ENCODE assay signal across 8 cellular contexts in genomic region chr12:48157016-48157888, GRCh38. TPM values are rescaled to one million over a fixed set of nuclear protein-coding genes. Genes with fewer than 3 reads are reported as not detected.
DNase-seq lines count a peak whose midpoint lies in the region; ATAC-seq and TF ChIP-seq lines count a peak whose summit lies in the region.

A gene with protein sequence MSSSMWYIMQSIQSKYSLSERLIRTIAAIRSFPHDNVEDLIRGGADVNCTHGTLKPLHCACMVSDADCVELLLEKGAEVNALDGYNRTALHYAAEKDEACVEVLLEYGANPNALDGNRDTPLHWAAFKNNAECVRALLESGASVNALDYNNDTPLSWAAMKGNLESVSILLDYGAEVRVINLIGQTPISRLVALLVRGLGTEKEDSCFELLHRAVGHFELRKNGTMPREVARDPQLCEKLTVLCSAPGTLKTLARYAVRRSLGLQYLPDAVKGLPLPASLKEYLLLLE (minus strand): TSS chr12:48157515. CDS start chr12:48153496, 4,019 bp downstream.

- ATAC-seq in GM19351 (IDR thresholded peaks at IDR 0.05; ENCODE audit: unreplicated experiment) (peak; percentile 86), HG03521 (IDR thresholded peaks at IDR 0.05; ENCODE audit: unreplicated experiment) (peak; percentile 87), left colon (peak; percentile 97)

- POLR2A ChIA-PET in activated CD4-positive, alpha-beta T cell treated with anti-CD3 and anti-CD28 coated beads, Interleukin-2, amount 10 ng/mL, durations not matched to agents 7 days and 5 days (lab: Charles Lee) = interaction anchor here (0.6 to 1.8 kb wide), 2 partner anchors 9 to 52 kb away, joined by 3 to 9 read pairs; partner anchors contain the start of gene SENP1

- H3K4me1 Mint-ChIP-seq in CD14-positive monocyte = peaks cover 18% of the 10 kb centered on the region
- peaks cover 42% of the 10 kb centered on the region for H3K4me1 Mint-ChIP-seq in activated CD4-positive, alpha-beta T cell treated with anti-CD3 and anti-CD28 coated beads, Interleukin-2, amount 10 ng/mL, durations not matched to agents 7 days and 5 days

- no peaks in the 10 kb centered on the region for H3K9me3 Mint-ChIP-seq in CD14-positive monocyte
- H3K9me3 Mint-ChIP-seq in activated CD4-positive, alpha-beta T cell treated with anti-CD3 and anti-CD28 coated beads, Interleukin-2, amount 10 ng/mL, durations not matched to agents 7 days and 5 days = peaks cover 2% of the 10 kb centered on the region

- peaks cover 16 to 24% of the 10 kb centered on the region in 2 donors for H3K36me3 Mint-ChIP-seq in CD14-positive monocyte
- peaks cover 14% of the 10 kb centered on the region for H3K36me3 Mint-ChIP-seq in activated CD4-positive, alpha-beta T cell treated with anti-CD3 and anti-CD28 coated beads, Interleukin-2, amount 10 ng/mL, durations not matched to agents 7 days and 5 days (ENCODE audit: low read depth)

- H3K27me3 Mint-ChIP-seq in CD14-positive monocyte (ENCODE audit: low read depth in 3 of 3) = no peaks in the 10 kb centered on the region
- no peaks in the 10 kb centered on the region for H3K27me3 Mint-ChIP-seq in activated CD4-positive, alpha-beta T cell treated with anti-CD3 and anti-CD28 coated beads, Interleukin-2, amount 10 ng/mL, durations not matched to agents 7 days and 5 days

- DNase-seq in CD14-positive monocyte (ENCODE audit: low spot score) (peak; percentile 98), NCI-H69 (lab: John Stamatoyannopoulos, UW) (peak; percentile 99), cortex of kidney (lab: John Stamatoyannopoulos, UW) (peak; percentile 83), left colon (peak; percentile 99)
- peak; percentile 99 for DNase-seq in activated CD4-positive, alpha-beta T cell treated with anti-CD3 and anti-CD28 coated beads, Interleukin-2, amount 10 ng/mL, durations not matched to agents 7 days and 5 days
- peak; percentile 99 for DNase-seq in stimulated activated CD4-positive, alpha-beta T cell treated with anti-CD3 and anti-CD28 coated beads, Interleukin-1b, Interleukin-23, amount 100 ng/mL, for 48 hours

- peak within 1 kb of the TSS; percentile 89 to 96 for H3K4me3 Mint-ChIP-seq in CD14-positive monocyte
- H3K4me3 Mint-ChIP-seq in activated CD4-positive, alpha-beta T cell treated with anti-CD3 and anti-CD28 coated beads, Interleukin-2, amount 10 ng/mL, durations not matched to agents 7 days and 5 days = peak within 1 kb of the TSS; percentile 96

- H3K27ac Mint-ChIP-seq in CD14-positive monocyte = peak within 1 kb of the TSS; percentile 92 to 96 (median 94)
- peak within 1 kb of the TSS; percentile 97 for H3K27ac Mint-ChIP-seq in activated CD4-positive, alpha-beta T cell treated with anti-CD3 and anti-CD28 coated beads, Interleukin-2, amount 10 ng/mL, durations not matched to agents 7 days and 5 days

- intact Hi-C loops in CD14-positive monocyte (cut with micrococcal nuclease) = loop anchor here (2.0 to 10.0 kb wide), 4 partner anchors 42 to 192 kb away; partner anchors contain the start of genes SENP1 (in 2 of the 2) and TMEM106C (in 1 of the 2)
- intact Hi-C loops in left colon (cut with DNase I, micrococcal nuclease) = loop anchor here in 1 of 2 donors (10.0 kb wide), 1 partner anchor 52 kb away; the partner anchor contains the start of gene SENP1

- CTCF ChIA-PET in activated CD4-positive, alpha-beta T cell treated with anti-CD3 and anti-CD28 coated beads, Interleukin-2, amount 10 ng/mL, durations not matched to agents 7 days and 5 days (lab: Charles Lee) = interaction anchor here (0.7 to 2.0 kb wide), 16 partner anchors 11 to 416 kb away, joined by 3 to 9 read pairs (median 4); partner anchors contain the start of gene CCDC184

- peak; percentile 57 for TF ChIP-seq CTCF in CD14-positive monocyte (IDR thresholded peaks at IDR 0.05)

RNA-seq across cellular contexts. Expression of the gene that starts here (rescaled TPM):
- 10 to 100 TPM; 38.4 to 50.0 TPM for polyA plus RNA-seq in CD14-positive monocyte
- 10 to 100 TPM; 44.7 to 46.4 TPM for total RNA-seq in activated CD4-positive, alpha-beta T cell treated with anti-CD3 and anti-CD28 coated beads, Interleukin-2, amount 10 ng/mL, durations not matched to agents 7 days and 5 days
- total RNA-seq in left colon = 10 to 100 TPM; 47.9 to 49.0 TPM

Comparison
In these comparisons a context has a peak if more than half of its experiments do, and no peak if none do; other contexts are left out.
1. Peak in every context shown above with its lines: DNase-seq and ATAC-seq.